ENCODE assay signal across 25 cellular contexts in genomic region chr7:139597028-139597427, GRCh38.
DNase-seq lines count a peak whose midpoint lies in the region; ATAC-seq, FAIRE-seq and TF ChIP-seq lines count a peak whose summit lies in the region.
"Had no signal": no experiment of that assay in that cellular context is flagged by ENCODE, and none has a peak within 500 bp of the region (broad histone marks: within the 10 kb centered on the region; RNA-seq: fewer than 3 reads in every experiment).

No MANE protein-coding gene starts in this region.

- no peak overlapping the region for H2BK120ac ChIP-seq in mesendoderm (ENCODE audit: low read depth, low read length)

- H3K79me1 ChIP-seq in mesendoderm (ENCODE audit: low read length): no peaks in the 10 kb centered on the region

- no peaks in the 10 kb centered on the region for H4K20me1 ChIP-seq in HepG2 (ENCODE audit: insufficient read depth, low read length)

- no peak for ATAC-seq in HepG2
- ATAC-seq in right lobe of liver: no peak
- ATAC-seq: A549 had no signal

- TF ChIP-seq POLR2A in HepG2 (IDR thresholded peaks at IDR 0.05; ENCODE audit: insufficient read depth in 1 of 2, low read depth in 2 of 2, low read length in 2 of 2) (no peak), right lobe of liver (IDR thresholded peaks at IDR 0.05) (no peak)

- no peak overlapping the region for H2BK15ac ChIP-seq in mesendoderm (replicated peaks; ENCODE audit: low read depth)

- intact Hi-C loops in HepG2 (cut with micrococcal nuclease; ENCODE audit: unreplicated experiment) (no loop called here), right lobe of liver (cut with DNase I) (no loop called here)

- TF ChIP-seq CTCF in HepG2 (CRISPR knock-in tag; IDR thresholded peaks at IDR 0.05) (no peak), right lobe of liver (IDR thresholded peaks at IDR 0.05) (no peak), VCaP (conservative IDR thresholded peaks at IDR 0.05) (no peak)

- H3K23ac ChIP-seq in mesendoderm (ENCODE audit: low read length): no peak overlapping the region

- H3K4me1 ChIP-seq in HepG2 (ENCODE audit: insufficient read depth, low read length): no peaks in the 10 kb centered on the region
- no peaks in the 10 kb centered on the region for H3K4me1 ChIP-seq in right lobe of liver
- H3K4me1 ChIP-seq in mesendoderm (ENCODE audit: control insufficient read depth, low read depth, low read length): no peaks in the 10 kb centered on the region
- H3K4me1 ChIP-seq: A549, BE2C had no signal

- WGBS in HepG2 (ENCODE audit: low lambda C conversion rate): 100% methylated on average over 3 of the region's 5 CpGs
- WGBS in right lobe of liver (ENCODE audit: insufficient coverage, low coverage, low lambda C conversion rate, missing lambda C conversion rate): 100% methylated on average over 3 of the region's 5 CpGs
- no CpG with 5 or more reads among the region's 5 CpGs for WGBS in mesendoderm (ENCODE audit: extremely low coverage, insufficient coverage, low lambda C conversion rate)

- TF ChIP-seq RAD21 in HepG2 (CRISPR knock-in tag; IDR thresholded peaks at IDR 0.05): no peak

- no peaks in the 10 kb centered on the region for H3K27me3 ChIP-seq in HepG2 (ENCODE audit: control insufficient read depth in 1 of 2, insufficient read depth in 2 of 2, low read length in 2 of 2)
- no peaks in the 10 kb centered on the region for H3K27me3 ChIP-seq in right lobe of liver
- H3K27me3 ChIP-seq in mesendoderm (ENCODE audit: insufficient read depth, low read length, poor library complexity): no peaks in the 10 kb centered on the region
- H3K27me3 ChIP-seq: BE2C; BLaER1 treated with 17β-estradiol and CSF1 and Interleukin-3, amounts not matched to agents 10 nM and 100 nM had no signal

- H4K8ac ChIP-seq in mesendoderm (ENCODE audit: low read depth, low read length): no peak overlapping the region

- DNase-seq in HepG2 (ENCODE audit: low spot score): no peak
- no peak for DNase-seq in right lobe of liver
- peak; percentile 18 for DNase-seq in mesendoderm
- DNase-seq in Kasumi-1 (lab: John Stamatoyannopoulos, UW): no peak
- no peak for DNase-seq in hippocampal formation (lab: John Stamatoyannopoulos, UW)
- DNase-seq in NCI-H2081 (lab: John Stamatoyannopoulos, UW): no peak
- DNase-seq: 8988T; ACHN; AML-193; BE2C; CD4-positive, alpha-beta T cell; CD8-positive, alpha-beta memory T cell; DMS 273 treated with DMSO at 0.1 percent for 48 hours; DMS79; EL; GF-D8; H7; HCEC 1CT had no signal

- no peak overlapping the region for H3K56ac ChIP-seq in mesendoderm (ENCODE audit: low read length)

- H3K9me3 ChIP-seq in HepG2 (ENCODE audit: low read length) (no peaks in the 10 kb centered on the region), right lobe of liver (no peaks in the 10 kb centered on the region)
- H3K9me3 ChIP-seq: A549; BE2C; BLaER1 treated with 17β-estradiol and CSF1 and Interleukin-3, amounts not matched to agents 10 nM and 100 nM had no signal

- H3K9ac ChIP-seq in HepG2 (ENCODE audit: insufficient read depth, low read depth, low read length) (no peak overlapping the region), mesendoderm (ENCODE audit: low read length) (no peak overlapping the region)
- H3K9ac ChIP-seq: BLaER1 treated with 17β-estradiol and CSF1 and Interleukin-3, amounts not matched to agents 10 nM and 100 nM had no signal

- no peak overlapping the region for H3K4ac ChIP-seq in mesendoderm (ENCODE audit: low read depth, low read length)

- H3K27ac ChIP-seq in HepG2 (ENCODE audit: extremely low read length, insufficient read depth, low read length) (no peak overlapping the region), right lobe of liver (no peak overlapping the region), VCaP (peak overlapping the region; percentile 28; the same call in 1 of the 2 replicates), mesendoderm (ENCODE audit: low read depth, low read length) (no peak overlapping the region)
- H3K27ac ChIP-seq: A549; BLaER1 treated with 17β-estradiol and CSF1 and Interleukin-3, amounts not matched to agents 10 nM and 100 nM had no signal

- FAIRE-seq in HepG2 (lab: Jason Lieb, UNC): no peak
- FAIRE-seq: A549, D721Med, GM12891, GM18507, H1 had no signal

- H4K5ac ChIP-seq in mesendoderm (ENCODE audit: low read length): no peak overlapping the region

- no peak overlapping the region for H2AFZ ChIP-seq in HepG2 (ENCODE audit: low read length)

- no peak overlapping the region for H2AK5ac ChIP-seq in mesendoderm (ENCODE audit: low read length)

- H3K4me2 ChIP-seq in HepG2 (ENCODE audit: low read depth, low read length) (no peak overlapping the region), mesendoderm (ENCODE audit: low read length) (no peak overlapping the region)
- H3K4me2 ChIP-seq: A549; BLaER1 treated with 17β-estradiol and CSF1 and Interleukin-3, amounts not matched to agents 10 nM and 100 nM had no signal

- TF ChIP-seq EP300 in HepG2 (IDR thresholded peaks at IDR 0.05; ENCODE audit: low read depth in 2 of 2, low read length in 2 of 2): no peak
- TF ChIP-seq EP300 in HepG2 (CRISPR knock-in tag; IDR thresholded peaks at IDR 0.05; ENCODE audit: borderline replicate concordance): no peak

- in situ Hi-C loops in HepG2 (cut with HindIII; ENCODE audit: extremely low pct_ligation_motif_present, low pct_unique_long_range_greater_than_20kb): no loop called here

- CTCF ChIA-PET in HepG2 (lab: Yijun Ruan, JAX; ENCODE audit: low intra/inter-chr PET ratio, low total read pairs): no interaction called here

- H3K4me3 ChIP-seq in HepG2 (replicated peaks in 1 of 3; ENCODE audit: insufficient read depth in 1 of 3, low read depth in 2 of 3, low read length in 3 of 3) (no peak overlapping the region), right lobe of liver (no peak overlapping the region), mesendoderm (ENCODE audit: low read length) (no peak overlapping the region)
- H3K4me3 ChIP-seq: A549; BLaER1 treated with 17β-estradiol and CSF1 and Interleukin-3, amounts not matched to agents 10 nM and 100 nM had no signal

- POLR2A ChIA-PET in HepG2 (lab: Yijun Ruan, JAX): no interaction called here

- no TSS peak for BruUV-seq in HepG2 (replicated peaks; lab: Mats Ljungman, UMichigan)

- H3K36me3 ChIP-seq in HepG2 (replicated peaks in 1 of 2; ENCODE audit: control insufficient read depth in 1 of 2, insufficient read depth in 2 of 2, low read length in 2 of 2) (peaks cover 43 to 89% of the 10 kb centered on the region in 2 experiments), right lobe of liver (peaks cover 7 to 96% (median 52%) of the 10 kb centered on the region in 4 donors), mesendoderm (ENCODE audit: control insufficient read depth, insufficient read depth, low read length) (no peaks in the 10 kb centered on the region)

- no peak overlapping the region for H2BK5ac ChIP-seq in mesendoderm (ENCODE audit: low read length)

- H3K79me2 ChIP-seq in HepG2 (ENCODE audit: insufficient read depth, low read length) (no peaks in the 10 kb centered on the region), mesendoderm (ENCODE audit: control insufficient read depth, insufficient read depth, low read length) (no peaks in the 10 kb centered on the region)

- H3K18ac ChIP-seq in mesendoderm (ENCODE audit: low read length): no peak overlapping the region

TF ChIP-seq in HepG2, 621 proteins besides CTCF, POLR2A, EP300 and RAD21:
- TF ChIP-seq ZBTB2 (CRISPR knock-in tag; IDR thresholded peaks at IDR 0.05; ENCODE audit: low read depth): no peak
- TF ChIP-seq RBM22 (optimal IDR thresholded peaks at IDR 0.05; ENCODE audit: low read length): peak; percentile 28
- no peak for TF ChIP-seq THYN1 (CRISPR knock-in tag; IDR thresholded peaks at IDR 0.05; ENCODE audit: borderline replicate concordance, low read depth)
TF ChIP-seq in HepG2: peak in this region for 1.
